29 cellular contexts compared by ENCODE assay signal in genomic region chr16:12191102-12191501, GRCh38.
"Had no signal": no experiment of that assay in that cellular context is flagged by ENCODE, and none has a peak within 500 bp of the region (broad histone marks: within the 10 kb centered on the region; RNA-seq: fewer than 3 reads in every experiment).

No MANE protein-coding gene starts in this region.

- H3K9me3 ChIP-seq: breast epithelium, esophagus muscularis mucosa, left ventricle myocardium inferior, neutrophil, ovary, prostate gland, right atrium auricular region, tibial artery had no signal

- H3K27ac ChIP-seq: breast epithelium, dorsolateral prefrontal cortex, esophagus muscularis mucosa, hepatocyte, left ventricle myocardium inferior, neutrophil, ovary, prostate gland, right atrium auricular region, tibial artery had no signal

- H3K4me3 ChIP-seq: breast epithelium, dorsolateral prefrontal cortex, esophagus muscularis mucosa, hepatocyte, left ventricle myocardium inferior, ovary, prostate gland, right atrium auricular region, tibial artery had no signal

- H3K4me1 ChIP-seq: breast epithelium, prostate gland, right atrium auricular region had no signal

- H3K36me3 Mint-ChIP-seq: activated naive CD8-positive, alpha-beta T cell treated with anti-CD3 and anti-CD28 coated beads, Interleukin-2, amount 10 ng/mL, durations not matched to agents 7 days and 5 days; natural killer cell; WTC11 had no signal

- ATAC-seq: activated CD4-positive, alpha-beta T cell treated with anti-CD3 and anti-CD28 coated beads for 36 hours; activated T-cell treated with anti-CD3 and anti-CD28 coated beads, Interleukin-2, amount 50 U/mL, for 4 hours; natural killer cell; stimulated activated naive CD8-positive, alpha-beta T cell treated with anti-CD3 and anti-CD28 coated beads, Interleukin-15, amount 100 ng/mL, for 72 hours; WTC11 had no signal

- H3K4me3 Mint-ChIP-seq: activated CD4-positive, alpha-beta T cell treated with anti-CD3 and anti-CD28 coated beads for 36 hours; activated naive CD8-positive, alpha-beta T cell treated with anti-CD3 and anti-CD28 coated beads, Interleukin-2, amount 10 ng/mL, durations not matched to agents 7 days and 5 days; activated T-cell treated with anti-CD3 and anti-CD28 coated beads, Interleukin-2, amount 50 U/mL, for 4 hours; central memory CD8-positive, alpha-beta T cell; immature natural killer cell; natural killer cell; stimulated activated naive CD8-positive, alpha-beta T cell treated with anti-CD3 and anti-CD28 coated beads, Interleukin-15, amount 100 ng/mL, for 72 hours; WTC11 had no signal

- H3K27me3 Mint-ChIP-seq: activated CD4-positive, alpha-beta T cell treated with anti-CD3 and anti-CD28 coated beads for 36 hours; activated naive CD8-positive, alpha-beta T cell treated with anti-CD3 and anti-CD28 coated beads, Interleukin-2, amount 10 ng/mL, durations not matched to agents 7 days and 5 days; central memory CD8-positive, alpha-beta T cell; stimulated activated naive CD8-positive, alpha-beta T cell treated with anti-CD3 and anti-CD28 coated beads, Interleukin-15, amount 100 ng/mL, for 72 hours had no signal

- H3K9me3 Mint-ChIP-seq: activated naive CD8-positive, alpha-beta T cell treated with anti-CD3 and anti-CD28 coated beads, Interleukin-2, amount 10 ng/mL, durations not matched to agents 7 days and 5 days; activated T-cell treated with anti-CD3 and anti-CD28 coated beads, Interleukin-2, amount 50 U/mL, for 4 hours; activated T-helper 2 cell treated with anti-CD3 and anti-CD28 coated beads, Interferon-gamma antibody, Interleukin-2, Interleukin-4, amounts not matched to agents 10 μg/mL and 5 μg/mL and 100 μg/mL, durations not matched to agents 14 hours and 24 hours and 36 hours; central memory CD8-positive, alpha-beta T cell; immature natural killer cell; natural killer cell; stimulated activated naive CD8-positive, alpha-beta T cell treated with anti-CD3 and anti-CD28 coated beads, Interleukin-15, amount 100 ng/mL, for 72 hours; WTC11 had no signal

- H3K4me1 Mint-ChIP-seq: activated naive CD8-positive, alpha-beta T cell treated with anti-CD3 and anti-CD28 coated beads, Interleukin-2, amount 10 ng/mL, durations not matched to agents 7 days and 5 days; stimulated activated naive CD8-positive, alpha-beta T cell treated with anti-CD3 and anti-CD28 coated beads, Interleukin-15, amount 100 ng/mL, for 72 hours had no signal

- H3K27me3 ChIP-seq: breast epithelium, dorsolateral prefrontal cortex, esophagus muscularis mucosa, hepatocyte, neutrophil, ovary, right atrium auricular region, tibial artery had no signal

- H2AFZ ChIP-seq: hepatocyte had no signal

- H3K27ac Mint-ChIP-seq: activated CD4-positive, alpha-beta T cell treated with anti-CD3 and anti-CD28 coated beads for 36 hours; activated naive CD8-positive, alpha-beta T cell treated with anti-CD3 and anti-CD28 coated beads, Interleukin-2, amount 10 ng/mL, durations not matched to agents 7 days and 5 days; activated T-helper 2 cell treated with anti-CD3 and anti-CD28 coated beads, Interferon-gamma antibody, Interleukin-2, Interleukin-4, amounts not matched to agents 10 μg/mL and 5 μg/mL and 100 μg/mL, durations not matched to agents 14 hours and 24 hours and 36 hours; immature natural killer cell; stimulated activated naive CD8-positive, alpha-beta T cell treated with anti-CD3 and anti-CD28 coated beads, Interleukin-15, amount 100 ng/mL, for 72 hours; WTC11 had no signal

- DNase-seq: activated CD4-positive, alpha-beta T cell treated with anti-CD3 and anti-CD28 coated beads for 36 hours; activated CD4-positive, alpha-beta T cell treated with anti-CD3 and anti-CD28 coated beads, Interleukin-2, amount 50 U/mL, for 48 hours; activated CD8-positive, alpha-beta memory T cell treated with anti-CD3 and anti-CD28 coated beads, Interleukin-2, amount 50 U/mL, for 48 hours; activated naive CD4-positive, alpha-beta T cell treated with Interleukin-2 at 50 U/mL for 16 hours; activated naive CD8-positive, alpha-beta T cell treated with anti-CD3 and anti-CD28 coated beads, Interleukin-2, amount 10 ng/mL, durations not matched to agents 7 days and 5 days; activated T-cell treated with anti-CD3 and anti-CD28 coated beads, Interleukin-2, amount 50 U/mL, for 4 hours; amniotic stem cell; dorsolateral prefrontal cortex; glutamatergic neuron; immature natural killer cell; left ventricle myocardium inferior; mammary epithelial cell; midbrain; natural killer cell; ovary; stimulated activated CD4-positive, alpha-beta T cell treated with anti-CD3 and anti-CD28 coated beads, Interleukin-12 subunit alpha, Interleukin-12 subunit beta, amount 100 ng/mL, for 4 hours; stimulated activated CD4-positive, alpha-beta T cell treated with anti-CD3 and anti-CD28 coated beads, Interleukin-4, amount 100 ng/mL, for 4 hours; stimulated activated naive CD8-positive, alpha-beta T cell treated with anti-CD3 and anti-CD28 coated beads, Interleukin-15, amount 100 ng/mL, for 72 hours; T1000; tibial artery had no signal

- H3K4me2 ChIP-seq: hepatocyte had no signal

- H3K36me3 ChIP-seq: breast epithelium, esophagus muscularis mucosa, left ventricle myocardium inferior, neutrophil, ovary, prostate gland, right atrium auricular region, tibial artery had no signal

- H3K79me2 ChIP-seq: hepatocyte had no signal
